Comparison of ENCODE assay signal across 20 cellular contexts in genomic region chr2:139156730-139157129, GRCh38.
"Had no signal": no experiment of that assay in that cellular context is flagged by ENCODE, and none has a peak within 500 bp of the region (broad histone marks: within the 10 kb centered on the region; RNA-seq: fewer than 3 reads in every experiment).

No MANE protein-coding gene starts in this region.

- DNase-seq: activated CD4-positive, alpha-beta T cell treated with anti-CD3 and anti-CD28 coated beads for 48 hours; activated CD4-positive, alpha-beta T cell treated with anti-CD3 and anti-CD28 coated beads, Interleukin-2, amount 50 U/mL, for 4 hours; activated CD4-positive, CD25-positive, alpha-beta regulatory T cell treated with anti-CD3 and anti-CD28 coated beads, Interleukin-2, amount 50 U/mL, for 72 hours; activated CD8-positive, alpha-beta memory T cell treated with anti-CD3 and anti-CD28 coated beads, Interleukin-2, amount 50 U/mL, for 48 hours; activated CD8-positive, alpha-beta T cell treated with anti-CD3 and anti-CD28 coated beads, Interleukin-2, amount 10 ng/mL, durations not matched to agents 7 days and 5 days; activated naive CD4-positive, alpha-beta T cell treated with anti-CD3 and anti-CD28 coated beads, Interleukin-2, amount 50 U/mL, for 16 hours; activated naive CD8-positive, alpha-beta T cell treated with anti-CD3 and anti-CD28 coated beads, Interleukin-2, amount 10 ng/mL, durations not matched to agents 7 days and 5 days; activated T-cell treated with anti-CD3 and anti-CD28 coated beads, Interleukin-2, amount 50 U/mL, for 1 hour; adrenal gland; anterior cingulate cortex; cerebellar nuclear complex; Karpas-422; NCI-H1417; NCI-H1930; NCI-H2171; NCI-H226; NCI-H526 treated with DMSO at 0.1 percent for 48 hours; NK-92 treated with Interleukin-12 subunit alpha and Interleukin-12 subunit beta, amount 100 ng/mL, for 24 hours; PC-3; SHP77 treated with DMSO at 0.1 percent for 48 hours had no signal

- H3K4me3 ChIP-seq: adrenal gland had no signal

- ATAC-seq: activated CD8-positive, alpha-beta T cell treated with anti-CD3 and anti-CD28 coated beads, Interleukin-2, amount 10 ng/mL, durations not matched to agents 7 days and 5 days; PC-3 had no signal

- H3K36me3 ChIP-seq: adrenal gland had no signal

- H3K27ac ChIP-seq: adrenal gland had no signal

- H3K9me3 ChIP-seq: adrenal gland had no signal

- H3K4me1 ChIP-seq: adrenal gland had no signal

- H3K27me3 ChIP-seq: adrenal gland had no signal
